1 cellular context compared by ENCODE assay signal in the genomic region with DNA sequence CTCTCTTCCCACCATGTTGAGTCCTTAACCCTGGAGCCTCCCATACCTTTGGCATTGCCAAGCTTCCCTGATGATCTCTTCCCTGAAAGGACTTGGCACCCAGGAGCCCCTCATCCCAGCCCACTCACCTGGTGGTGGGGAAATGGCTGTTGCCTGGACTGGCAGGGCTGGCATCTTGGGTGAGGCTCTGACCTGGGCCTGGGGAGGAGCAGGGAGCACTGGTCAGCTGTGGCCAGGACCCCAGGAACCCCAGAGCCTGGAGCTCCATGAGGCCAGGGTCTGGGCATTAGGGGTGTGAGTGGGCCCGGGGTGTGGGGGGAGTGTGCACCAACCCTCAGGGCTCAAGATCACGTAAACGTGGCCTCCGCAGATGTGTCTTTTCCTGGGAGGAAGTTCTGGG.
TF ChIP-seq lines count a peak whose summit lies in the region.

No MANE protein-coding gene starts in this region.

TF ChIP-seq in IMR-90, 13 proteins besides CTCF, POLR2A, EP300 and RAD21 (continued from another document):
- TF ChIP-seq, protein P1, sequence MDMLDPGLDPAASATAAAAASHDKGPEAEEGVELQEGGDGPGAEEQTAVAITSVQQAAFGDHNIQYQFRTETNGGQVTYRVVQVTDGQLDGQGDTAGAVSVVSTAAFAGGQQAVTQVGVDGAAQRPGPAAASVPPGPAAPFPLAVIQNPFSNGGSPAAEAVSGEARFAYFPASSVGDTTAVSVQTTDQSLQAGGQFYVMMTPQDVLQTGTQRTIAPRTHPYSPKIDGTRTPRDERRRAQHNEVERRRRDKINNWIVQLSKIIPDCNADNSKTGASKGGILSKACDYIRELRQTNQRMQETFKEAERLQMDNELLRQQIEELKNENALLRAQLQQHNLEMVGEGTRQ (IDR thresholded peaks at IDR 0.05; ENCODE audit: low read depth, low read length) = no peak
- TF ChIP-seq RFX5 (IDR thresholded peaks at IDR 0.05; ENCODE audit: low read depth, low read length) (no peak), RCOR1 (IDR thresholded peaks at IDR 0.05; ENCODE audit: insufficient replicate concordance, low read length) (no peak), CEBPB (IDR thresholded peaks at IDR 0.05; ENCODE audit: low read depth, low read length) (no peak)
TF ChIP-seq in IMR-90: peak in this region for 0.
